Comparison of ENCODE assay signal across 9 cellular contexts in the genomic region with DNA sequence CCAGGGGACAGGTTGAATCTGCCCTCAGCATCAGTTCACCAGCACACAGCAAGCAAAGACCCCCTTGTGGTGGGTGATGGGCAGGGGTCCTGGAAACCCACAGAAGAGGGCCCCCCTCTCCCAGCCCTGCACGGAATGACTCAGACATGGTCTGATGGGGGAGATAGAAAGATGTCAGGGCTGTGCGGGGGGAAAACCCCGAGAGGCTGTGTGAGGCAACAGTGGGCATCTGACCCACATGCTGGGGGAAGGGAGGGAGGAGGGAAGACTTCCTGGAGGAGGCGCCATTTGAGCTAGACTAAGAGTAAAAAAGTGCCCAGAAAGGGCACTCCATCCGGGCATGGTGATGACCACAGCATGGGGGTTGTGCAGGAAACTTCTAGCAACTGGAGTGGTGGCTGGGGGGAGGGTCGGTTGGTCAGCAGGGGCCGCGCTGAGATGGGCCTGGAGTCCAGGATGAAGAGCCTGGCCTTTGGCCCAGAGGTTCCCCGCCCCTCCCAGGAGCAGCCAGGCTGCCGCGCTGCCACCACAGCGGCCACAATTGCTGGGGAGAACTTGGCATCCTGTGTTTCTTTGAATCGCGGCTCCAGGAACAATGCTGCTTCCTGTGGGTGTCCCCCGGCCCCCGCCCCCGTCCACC. TPM values are rescaled to one million over a fixed set of nuclear protein-coding genes. Genes with fewer than 3 reads are reported as not detected.
DNase-seq lines count a peak whose midpoint lies in the region; ATAC-seq and TF ChIP-seq lines count a peak whose summit lies in the region.
"Had no signal": no experiment of that assay in that cellular context is flagged by ENCODE, and none has a peak within 500 bp of the region (broad histone marks: within the 10 kb centered on the region; RNA-seq: fewer than 3 reads in every experiment).

No MANE protein-coding gene starts in this region.

- H2BK5ac ChIP-seq in mesendoderm (ENCODE audit: low read length) = no peak overlapping the region

- no peaks in the 10 kb centered on the region for H3K9me2 ChIP-seq in GM23338 (ENCODE audit: insufficient read depth)

- H4K8ac ChIP-seq in mesendoderm (ENCODE audit: low read depth, low read length) = no peak overlapping the region

- H3K36me3 ChIP-seq in GM23338 (ENCODE audit: insufficient read depth) (no peaks in the 10 kb centered on the region; the same call in 1 of the 2 replicates), lower lobe of right lung (peaks cover 23% of the 10 kb centered on the region), mesendoderm (ENCODE audit: control insufficient read depth, insufficient read depth, low read length) (no peaks in the 10 kb centered on the region)

- H3K79me2 ChIP-seq in GM23338 (replicated peaks; ENCODE audit: insufficient read depth) (peaks cover 17% of the 10 kb centered on the region), mesendoderm (ENCODE audit: control insufficient read depth, insufficient read depth, low read length) (no peaks in the 10 kb centered on the region)

- no peaks in the 10 kb centered on the region for H3K9me3 ChIP-seq in T-helper 17 cell (ENCODE audit: control insufficient read depth, low read length, poor library complexity, severe bottlenecking)
- no peaks in the 10 kb centered on the region for H3K9me3 ChIP-seq in lower lobe of right lung

- peaks cover 10% of the 10 kb centered on the region; the same call in 1 of the 3 replicates for H3K36me3 Mint-ChIP-seq in GM23338 (ENCODE audit: low read depth)
- peaks cover 7% of the 10 kb centered on the region for H3K36me3 Mint-ChIP-seq in T-helper 17 cell (ENCODE audit: low read depth)

- H3K27ac ChIP-seq in GM23338 (ENCODE audit: low read depth) (no peak overlapping the region), lower lobe of right lung (peak overlapping the region; percentile 92), mesendoderm (ENCODE audit: low read depth, low read length) (no peak overlapping the region)

- H3K27me3 Mint-ChIP-seq in GM23338 (ENCODE audit: insufficient read depth, low read depth, poor library complexity) (peaks cover 37% of the 10 kb centered on the region), T-helper 17 cell (no peaks in the 10 kb centered on the region)

- peak in 1 of 2 experiments; percentile 21; a peak in 2 of 4 replicates for TF ChIP-seq CTCF in GM23338 (conservative IDR thresholded peaks at IDR 0.05; ENCODE audit: low read depth in 2 of 2)
- TF ChIP-seq CTCF in lower lobe of right lung (IDR thresholded peaks at IDR 0.05) = no peak

- no peak overlapping the region for H2BK15ac ChIP-seq in mesendoderm (replicated peaks; ENCODE audit: low read depth)

- H3K4me1 ChIP-seq in GM23338 (ENCODE audit: insufficient read depth) (peaks cover 58% of the 10 kb centered on the region), lower lobe of right lung (peaks cover 77% of the 10 kb centered on the region), mesendoderm (ENCODE audit: control insufficient read depth, low read depth, low read length) (peaks cover 14% of the 10 kb centered on the region)

- H2BK120ac ChIP-seq in mesendoderm (ENCODE audit: low read depth, low read length) = no peak overlapping the region

- no peak overlapping the region for H3K18ac ChIP-seq in mesendoderm (ENCODE audit: low read length)

- DNase-seq in GM23338 (ENCODE audit: low spot score) (no peak), T-helper 17 cell (peak; percentile 47 to 70 (median 59)), astrocyte of the hippocampus (ENCODE audit: low read depth, low spot score) (peak; percentile 57), lower lobe of right lung (peak; percentile 74), mesendoderm (no peak), NCI-H187 treated with DMSO at 0.1 percent for 48 hours (lab: John Stamatoyannopoulos, UW) (no peak)
- DNase-seq in stimulated activated CD8-positive, alpha-beta memory T cell treated with anti-CD3 and anti-CD28 coated beads, Interleukin-7, amount 100 ng/mL, for 48 hours (ENCODE audit: extremely low read depth in 1 of 2, low read depth in 1 of 2) = peak; percentile 65 to 81

- no peak overlapping the region for H3K56ac ChIP-seq in mesendoderm (ENCODE audit: low read length)

- no peaks in the 10 kb centered on the region; the same call in 1 of the 2 replicates for H4K20me1 ChIP-seq in GM23338 (replicated peaks; ENCODE audit: insufficient read depth)

- H3K27ac Mint-ChIP-seq in GM23338 (no peak overlapping the region), T-helper 17 cell (peak overlapping the region; percentile 94)

- no peak overlapping the region for H4K5ac ChIP-seq in mesendoderm (ENCODE audit: low read length)

- no peak overlapping the region for H2AK5ac ChIP-seq in mesendoderm (ENCODE audit: low read length)

- no peaks in the 10 kb centered on the region for H3K9me3 Mint-ChIP-seq in GM23338

- H3K9ac ChIP-seq in mesendoderm (ENCODE audit: low read length) = no peak overlapping the region

- no peak overlapping the region for H3K4ac ChIP-seq in mesendoderm (ENCODE audit: low read depth, low read length)

- H2AFZ ChIP-seq in GM23338 = no peak overlapping the region

- intact Hi-C loops in lower lobe of right lung (cut with DNase I) = no loop called here

- WGBS in mesendoderm (ENCODE audit: extremely low coverage, insufficient coverage, low lambda C conversion rate) = no CpG with 5 or more reads among the region's 17 CpGs

- H3K27me3 ChIP-seq in GM23338 (ENCODE audit: insufficient read depth) = peaks cover 28% of the 10 kb centered on the region
- no peaks in the 10 kb centered on the region for H3K27me3 ChIP-seq in lower lobe of right lung (ENCODE audit: low read depth)
- H3K27me3 ChIP-seq in mesendoderm (ENCODE audit: insufficient read depth, low read length, poor library complexity) = peaks cover 9% of the 10 kb centered on the region

- H3K79me1 ChIP-seq in mesendoderm (ENCODE audit: low read length) = no peaks in the 10 kb centered on the region

- H3K4me3 Mint-ChIP-seq in GM23338 = peak overlapping the region; percentile 67
- H3K4me3 Mint-ChIP-seq in T-helper 17 cell = peak overlapping the region; percentile 96

- peaks cover 50% of the 10 kb centered on the region for H3K4me1 Mint-ChIP-seq in GM23338
- H3K4me1 Mint-ChIP-seq in T-helper 17 cell = peaks cover 30% of the 10 kb centered on the region

- no peak overlapping the region for H3K23ac ChIP-seq in mesendoderm (ENCODE audit: low read length)

- peak overlapping the region; percentile 92 for H3K4me2 ChIP-seq in GM23338
- no peak overlapping the region for H3K4me2 ChIP-seq in mesendoderm (ENCODE audit: low read length)

- no peak for ATAC-seq in GM23338
- peak; percentile 69 for ATAC-seq in T-helper 17 cell
- peak; percentile 1 for ATAC-seq in lower lobe of right lung
- no peak for ATAC-seq in GM21381 (IDR thresholded peaks at IDR 0.05; ENCODE audit: unreplicated experiment)

- H3K4me3 ChIP-seq in GM23338 = peak overlapping the region; percentile 68
- peak overlapping the region; percentile 77 for H3K4me3 ChIP-seq in lower lobe of right lung
- H3K4me3 ChIP-seq in mesendoderm (ENCODE audit: low read length) = no peak overlapping the region

- peaks cover 6% of the 10 kb centered on the region; the same call in 1 of the 2 replicates for H3F3A ChIP-seq in GM23338 (replicated peaks; ENCODE audit: low read depth)

TF ChIP-seq in GM23338, 12 proteins besides CTCF, POLR2A, EP300 and RAD21 (continues in another document):
- TF ChIP-seq STAT1 (IDR thresholded peaks at IDR 0.05; ENCODE audit: unreplicated experiment) (no peak), ZNF331 (CRISPR knock-in tag; IDR thresholded peaks at IDR 0.05; ENCODE audit: low read depth) (no peak), JUNB (IDR thresholded peaks at IDR 0.05; ENCODE audit: unreplicated experiment) (no peak), POLR2AphosphoS5 (IDR thresholded peaks at IDR 0.05; ENCODE audit: low read depth) (no peak), CREB1 (CRISPR knock-in tag; IDR thresholded peaks at IDR 0.05; ENCODE audit: low read depth) (no peak), EZH2phosphoT487 (IDR thresholded peaks at IDR 0.05; ENCODE audit: unreplicated experiment) (no peak), EZH2 (IDR thresholded peaks at IDR 0.05; ENCODE audit: low read depth, unreplicated experiment) (no peak)

RNA-seq across cellular contexts. Expression of gene LFNG, which starts 2.5 kb away (rescaled TPM):
- total RNA-seq in GM23338 (2014; rRNA removed; shearing (Covaris generic)) = 24.5 and 35.4 TPM in 2 replicates
- polyA plus RNA-seq in GM23338 (2016; fragmentation: Nextera tagmentation; extraction: Ambion mirVana) = 1.7 and 3.2 TPM in 2 replicates
- 100 to 1,000 TPM; 110 to 116 TPM for total RNA-seq in T-helper 17 cell
- 42.6 TPM for total RNA-seq in lower lobe of right lung
- polyA plus RNA-seq in mesendoderm (2013, experiment 1 of 2) = 1.2 TPM
- polyA plus RNA-seq in mesendoderm (2013, experiment 2 of 2) = 1.7 TPM

RNA-seq across cellular contexts. Expression of gene BRAT1, which starts 33.3 kb away (rescaled TPM):
- total RNA-seq in GM23338 (2014; rRNA removed; shearing (Covaris generic)) = 65.6 and 76.8 TPM in 2 replicates
- polyA plus RNA-seq in GM23338 (2016; fragmentation: Nextera tagmentation; extraction: Ambion mirVana) = 29.8 and 32.5 TPM in 2 replicates
- 10 to 100 TPM; 19.5 to 20.5 TPM for total RNA-seq in T-helper 17 cell
- 24.4 TPM for total RNA-seq in lower lobe of right lung
- polyA plus RNA-seq in mesendoderm (2013, experiment 1 of 2) = 18.2 TPM
- 18.3 TPM for polyA plus RNA-seq in mesendoderm (2013, experiment 2 of 2)

RNA-seq across cellular contexts. Expression of gene IQCE, which starts 36.7 kb away (rescaled TPM):
- 5.0 and 6.5 TPM in 2 replicates for total RNA-seq in GM23338 (2014; rRNA removed; shearing (Covaris generic))
- polyA plus RNA-seq in GM23338 (2016; fragmentation: Nextera tagmentation; extraction: Ambion mirVana) = 5.9 and 7.7 TPM in 2 replicates
- 1 to 10 TPM; 6.7 to 9.0 TPM for total RNA-seq in T-helper 17 cell
- 32.0 TPM for total RNA-seq in lower lobe of right lung
- polyA plus RNA-seq in mesendoderm (2013, experiment 1 of 2) = 3.1 TPM
- 2.8 TPM for polyA plus RNA-seq in mesendoderm (2013, experiment 2 of 2)

RNA-seq across cellular contexts. Expression of gene GRIFIN, which starts 45.9 kb away (rescaled TPM):
- total RNA-seq in GM23338 (2014; rRNA removed; shearing (Covaris generic)) = not detected in 2 replicates
- polyA plus RNA-seq in GM23338 (2016; fragmentation: Nextera tagmentation; extraction: Ambion mirVana) = not detected in 2 replicates
- not detected for total RNA-seq in T-helper 17 cell
- total RNA-seq in lower lobe of right lung = not detected
- not detected for polyA plus RNA-seq in mesendoderm (2013, experiment 1 of 2)
- polyA plus RNA-seq in mesendoderm (2013, experiment 2 of 2) = not detected
- total RNA-seq: T-helper 2 cell treated with Interferon-gamma antibody and Interleukin-4, amounts not matched to agents 100 ng/mL and 5 ng/mL, for 36 hours had no signal

Comparison
In these comparisons a context has a peak if more than half of its experiments do, and no peak if none do; other contexts are left out.
1. ATAC-seq: peak in T-helper 17 cell (single experiment) and lower lobe of right lung (2 of 2); none in GM23338 (single experiment) and GM21381 (single experiment).
2. DNase-seq: peak in T-helper 17 cell (3 of 3), astrocyte of the hippocampus (single experiment), lower lobe of right lung (single experiment) and stimulated activated CD8-positive, alpha-beta memory T cell treated with anti-CD3 and anti-CD28 coated beads, Interleukin-7, amount 100 ng/mL, for 48 hours (2 of 2); none in GM23338 (single experiment), mesendoderm (single experiment) and NCI-H187 treated with DMSO at 0.1 percent for 48 hours (single experiment).